1 cellular context compared by ENCODE assay signal in the genomic region with DNA sequence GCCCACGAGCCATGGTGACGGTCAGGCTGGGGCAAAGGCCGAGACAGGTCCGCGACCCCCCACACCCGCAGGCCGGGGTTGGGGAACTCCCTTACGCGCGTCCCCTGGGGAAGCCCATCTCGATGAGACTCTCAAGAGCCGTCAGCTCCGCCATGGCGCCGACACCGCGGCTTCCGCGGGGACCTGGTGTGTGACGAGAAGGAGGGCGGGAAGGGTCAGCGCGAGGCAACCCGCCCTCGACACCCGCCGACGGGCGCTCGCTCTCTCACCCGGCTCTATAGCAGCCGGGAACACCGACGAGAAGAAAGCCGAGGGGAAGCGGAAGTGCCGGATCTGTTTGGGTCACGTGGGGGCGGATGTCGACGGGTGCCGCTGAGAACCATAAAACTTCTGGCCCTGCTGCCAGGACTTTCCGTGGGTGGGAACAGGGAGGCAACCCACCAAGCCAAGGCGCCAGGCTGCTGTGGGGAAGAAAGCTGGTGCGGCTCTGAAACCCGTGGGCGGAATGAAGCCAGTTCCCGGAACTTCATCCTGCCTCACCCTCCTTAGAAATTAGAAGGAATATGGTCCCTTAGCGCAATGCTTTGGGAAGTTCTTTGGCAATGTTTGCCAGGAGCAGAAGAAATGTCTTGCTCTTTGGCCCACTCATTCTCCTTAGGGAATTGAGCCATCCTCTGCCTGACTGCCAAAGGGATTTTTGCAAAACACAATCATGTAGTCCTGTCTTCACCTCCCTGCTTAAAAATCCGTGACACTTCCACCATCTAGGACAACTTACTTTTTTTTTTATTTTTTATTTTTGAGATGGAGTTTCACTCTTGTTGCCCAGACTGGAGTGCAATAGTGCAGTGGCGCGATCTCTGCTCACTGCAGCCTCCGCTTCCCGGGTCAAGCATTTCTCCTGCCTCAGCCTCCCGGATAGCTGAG.
TF ChIP-seq lines count a peak whose summit lies in the region.

A gene with protein sequence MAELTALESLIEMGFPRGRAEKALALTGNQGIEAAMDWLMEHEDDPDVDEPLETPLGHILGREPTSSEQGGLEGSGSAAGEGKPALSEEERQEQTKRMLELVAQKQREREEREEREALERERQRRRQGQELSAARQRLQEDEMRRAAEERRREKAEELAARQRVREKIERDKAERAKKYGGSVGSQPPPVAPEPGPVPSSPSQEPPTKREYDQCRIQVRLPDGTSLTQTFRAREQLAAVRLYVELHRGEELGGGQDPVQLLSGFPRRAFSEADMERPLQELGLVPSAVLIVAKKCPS (minus strand): TSS at position 304 of the 927 bp plus-strand sequence. CDS start 150 bp downstream, at position 154.

TF ChIP-seq in K562, 482 proteins besides CTCF, POLR2A, EP300 and RAD21 (continued from another document and continues in another):
- TF ChIP-seq CREB3L1 (IDR thresholded peaks at IDR 0.05; ENCODE audit: borderline replicate concordance, low read depth) = 0 out of 2 replicates have a peak, but pooled peaks have one; percentile 37
- TF ChIP-seq SMAD4 (CRISPR knock-in tag; conservative IDR thresholded peaks at IDR 0.05) = peak; percentile 75
- TF ChIP-seq ZBTB17 (CRISPR knock-in tag; IDR thresholded peaks at IDR 0.05) = 0 out of 2 replicates have a peak, but pooled peaks have one; percentile 56
- TF ChIP-seq GABPB1 (CRISPR knock-in tag; IDR thresholded peaks at IDR 0.05) = peak; percentile 89
- no peak for TF ChIP-seq NFIX (CRISPR knock-in tag; IDR thresholded peaks at IDR 0.05; ENCODE audit: low read depth)
- TF ChIP-seq, protein P1, sequence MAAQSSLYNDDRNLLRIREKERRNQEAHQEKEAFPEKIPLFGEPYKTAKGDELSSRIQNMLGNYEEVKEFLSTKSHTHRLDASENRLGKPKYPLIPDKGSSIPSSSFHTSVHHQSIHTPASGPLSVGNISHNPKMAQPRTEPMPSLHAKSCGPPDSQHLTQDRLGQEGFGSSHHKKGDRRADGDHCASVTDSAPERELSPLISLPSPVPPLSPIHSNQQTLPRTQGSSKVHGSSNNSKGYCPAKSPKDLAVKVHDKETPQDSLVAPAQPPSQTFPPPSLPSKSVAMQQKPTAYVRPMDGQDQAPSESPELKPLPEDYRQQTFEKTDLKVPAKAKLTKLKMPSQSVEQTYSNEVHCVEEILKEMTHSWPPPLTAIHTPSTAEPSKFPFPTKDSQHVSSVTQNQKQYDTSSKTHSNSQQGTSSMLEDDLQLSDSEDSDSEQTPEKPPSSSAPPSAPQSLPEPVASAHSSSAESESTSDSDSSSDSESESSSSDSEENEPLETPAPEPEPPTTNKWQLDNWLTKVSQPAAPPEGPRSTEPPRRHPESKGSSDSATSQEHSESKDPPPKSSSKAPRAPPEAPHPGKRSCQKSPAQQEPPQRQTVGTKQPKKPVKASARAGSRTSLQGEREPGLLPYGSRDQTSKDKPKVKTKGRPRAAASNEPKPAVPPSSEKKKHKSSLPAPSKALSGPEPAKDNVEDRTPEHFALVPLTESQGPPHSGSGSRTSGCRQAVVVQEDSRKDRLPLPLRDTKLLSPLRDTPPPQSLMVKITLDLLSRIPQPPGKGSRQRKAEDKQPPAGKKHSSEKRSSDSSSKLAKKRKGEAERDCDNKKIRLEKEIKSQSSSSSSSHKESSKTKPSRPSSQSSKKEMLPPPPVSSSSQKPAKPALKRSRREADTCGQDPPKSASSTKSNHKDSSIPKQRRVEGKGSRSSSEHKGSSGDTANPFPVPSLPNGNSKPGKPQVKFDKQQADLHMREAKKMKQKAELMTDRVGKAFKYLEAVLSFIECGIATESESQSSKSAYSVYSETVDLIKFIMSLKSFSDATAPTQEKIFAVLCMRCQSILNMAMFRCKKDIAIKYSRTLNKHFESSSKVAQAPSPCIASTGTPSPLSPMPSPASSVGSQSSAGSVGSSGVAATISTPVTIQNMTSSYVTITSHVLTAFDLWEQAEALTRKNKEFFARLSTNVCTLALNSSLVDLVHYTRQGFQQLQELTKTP (IDR thresholded peaks at IDR 0.05; ENCODE audit: low read depth in 1 of 2, partially characterized antibody in 2 of 2) = peak; percentile 38 to 58
- peak; percentile 92 for TF ChIP-seq ZBTB40 (IDR thresholded peaks at IDR 0.05)
- TF ChIP-seq ZBTB40 (CRISPR knock-in tag; IDR thresholded peaks at IDR 0.05) = no peak
- TF ChIP-seq YY1 (IDR thresholded peaks at IDR 0.05; ENCODE audit: borderline replicate concordance in 1 of 3, control insufficient read depth in 1 of 3, extremely low read depth in 1 of 3, insufficient read depth in 3 of 3, insufficient read length in 1 of 3, insufficient replicate concordance in 2 of 3, low read depth in 1 of 3, low read length in 2 of 3) = peak in 2 of 3 experiments; percentile 40 to 67
- TF ChIP-seq, protein P2, sequence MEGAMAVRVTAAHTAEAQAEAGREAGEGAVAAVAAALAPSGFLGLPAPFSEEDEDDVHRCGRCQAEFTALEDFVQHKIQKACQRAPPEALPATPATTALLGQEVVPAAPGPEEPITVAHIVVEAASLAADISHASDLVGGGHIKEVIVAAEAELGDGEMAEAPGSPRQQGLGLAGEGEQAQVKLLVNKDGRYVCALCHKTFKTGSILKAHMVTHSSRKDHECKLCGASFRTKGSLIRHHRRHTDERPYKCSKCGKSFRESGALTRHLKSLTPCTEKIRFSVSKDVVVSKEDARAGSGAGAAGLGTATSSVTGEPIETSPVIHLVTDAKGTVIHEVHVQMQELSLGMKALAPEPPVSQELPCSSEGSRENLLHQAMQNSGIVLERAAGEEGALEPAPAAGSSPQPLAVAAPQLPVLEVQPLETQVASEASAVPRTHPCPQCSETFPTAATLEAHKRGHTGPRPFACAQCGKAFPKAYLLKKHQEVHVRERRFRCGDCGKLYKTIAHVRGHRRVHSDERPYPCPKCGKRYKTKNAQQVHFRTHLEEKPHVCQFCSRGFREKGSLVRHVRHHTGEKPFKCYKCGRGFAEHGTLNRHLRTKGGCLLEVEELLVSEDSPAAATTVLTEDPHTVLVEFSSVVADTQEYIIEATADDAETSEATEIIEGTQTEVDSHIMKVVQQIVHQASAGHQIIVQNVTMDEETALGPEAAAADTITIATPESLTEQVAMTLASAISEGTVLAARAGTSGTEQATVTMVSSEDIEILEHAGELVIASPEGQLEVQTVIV (CRISPR knock-in tag; IDR thresholded peaks at IDR 0.05; ENCODE audit: borderline replicate concordance) = no peak
- no peak for TF ChIP-seq ZNF140 (CRISPR knock-in tag; IDR thresholded peaks at IDR 0.05)
- TF ChIP-seq, protein P3, sequence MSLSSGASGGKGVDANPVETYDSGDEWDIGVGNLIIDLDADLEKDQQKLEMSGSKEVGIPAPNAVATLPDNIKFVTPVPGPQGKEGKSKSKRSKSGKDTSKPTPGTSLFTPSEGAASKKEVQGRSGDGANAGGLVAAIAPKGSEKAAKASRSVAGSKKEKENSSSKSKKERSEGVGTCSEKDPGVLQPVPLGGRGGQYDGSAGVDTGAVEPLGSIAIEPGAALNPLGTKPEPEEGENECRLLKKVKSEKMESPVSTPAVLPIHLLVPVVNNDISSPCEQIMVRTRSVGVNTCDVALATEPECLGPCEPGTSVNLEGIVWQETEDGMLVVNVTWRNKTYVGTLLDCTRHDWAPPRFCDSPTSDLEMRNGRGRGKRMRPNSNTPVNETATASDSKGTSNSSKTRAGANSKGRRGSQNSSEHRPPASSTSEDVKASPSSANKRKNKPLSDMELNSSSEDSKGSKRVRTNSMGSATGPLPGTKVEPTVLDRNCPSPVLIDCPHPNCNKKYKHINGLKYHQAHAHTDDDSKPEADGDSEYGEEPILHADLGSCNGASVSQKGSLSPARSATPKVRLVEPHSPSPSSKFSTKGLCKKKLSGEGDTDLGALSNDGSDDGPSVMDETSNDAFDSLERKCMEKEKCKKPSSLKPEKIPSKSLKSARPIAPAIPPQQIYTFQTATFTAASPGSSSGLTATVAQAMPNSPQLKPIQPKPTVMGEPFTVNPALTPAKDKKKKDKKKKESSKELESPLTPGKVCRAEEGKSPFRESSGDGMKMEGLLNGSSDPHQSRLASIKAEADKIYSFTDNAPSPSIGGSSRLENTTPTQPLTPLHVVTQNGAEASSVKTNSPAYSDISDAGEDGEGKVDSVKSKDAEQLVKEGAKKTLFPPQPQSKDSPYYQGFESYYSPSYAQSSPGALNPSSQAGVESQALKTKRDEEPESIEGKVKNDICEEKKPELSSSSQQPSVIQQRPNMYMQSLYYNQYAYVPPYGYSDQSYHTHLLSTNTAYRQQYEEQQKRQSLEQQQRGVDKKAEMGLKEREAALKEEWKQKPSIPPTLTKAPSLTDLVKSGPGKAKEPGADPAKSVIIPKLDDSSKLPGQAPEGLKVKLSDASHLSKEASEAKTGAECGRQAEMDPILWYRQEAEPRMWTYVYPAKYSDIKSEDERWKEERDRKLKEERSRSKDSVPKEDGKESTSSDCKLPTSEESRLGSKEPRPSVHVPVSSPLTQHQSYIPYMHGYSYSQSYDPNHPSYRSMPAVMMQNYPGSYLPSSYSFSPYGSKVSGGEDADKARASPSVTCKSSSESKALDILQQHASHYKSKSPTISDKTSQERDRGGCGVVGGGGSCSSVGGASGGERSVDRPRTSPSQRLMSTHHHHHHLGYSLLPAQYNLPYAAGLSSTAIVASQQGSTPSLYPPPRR (CRISPR knock-in tag; IDR thresholded peaks at IDR 0.05; ENCODE audit: borderline replicate concordance) = no peak
- TF ChIP-seq TOE1 (IDR thresholded peaks at IDR 0.05; ENCODE audit: borderline replicate concordance) = peak; percentile 97
- no peak for TF ChIP-seq TOE1 (CRISPR knock-in tag; IDR thresholded peaks at IDR 0.05; ENCODE audit: borderline replicate concordance, low read depth)
- TF ChIP-seq NRF1 (conservative IDR thresholded peaks at IDR 0.05 in 1 of 2, IDR thresholded peaks at IDR 0.05 in 1 of 2) = no peak
- TF ChIP-seq, protein P4, sequence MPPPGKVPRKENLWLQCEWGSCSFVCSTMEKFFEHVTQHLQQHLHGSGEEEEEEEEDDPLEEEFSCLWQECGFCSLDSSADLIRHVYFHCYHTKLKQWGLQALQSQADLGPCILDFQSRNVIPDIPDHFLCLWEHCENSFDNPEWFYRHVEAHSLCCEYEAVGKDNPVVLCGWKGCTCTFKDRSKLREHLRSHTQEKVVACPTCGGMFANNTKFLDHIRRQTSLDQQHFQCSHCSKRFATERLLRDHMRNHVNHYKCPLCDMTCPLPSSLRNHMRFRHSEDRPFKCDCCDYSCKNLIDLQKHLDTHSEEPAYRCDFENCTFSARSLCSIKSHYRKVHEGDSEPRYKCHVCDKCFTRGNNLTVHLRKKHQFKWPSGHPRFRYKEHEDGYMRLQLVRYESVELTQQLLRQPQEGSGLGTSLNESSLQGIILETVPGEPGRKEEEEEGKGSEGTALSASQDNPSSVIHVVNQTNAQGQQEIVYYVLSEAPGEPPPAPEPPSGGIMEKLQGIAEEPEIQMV (tag; conservative IDR thresholded peaks at IDR 0.05; ENCODE audit: low read depth) = no peak
- TF ChIP-seq ELF1 (tag; IDR thresholded peaks at IDR 0.05) = peak; percentile 96
- peak; percentile 54; the same call in 1 of the 2 replicates for TF ChIP-seq PML (IDR thresholded peaks at IDR 0.05; ENCODE audit: low read length)
- TF ChIP-seq PHF8 (IDR thresholded peaks at IDR 0.05; ENCODE audit: borderline replicate concordance, low read length) = peak; percentile 80
- TF ChIP-seq KLF16 (IDR thresholded peaks at IDR 0.05) = peak; percentile 87
